9 cellular contexts compared by ENCODE assay signal in genomic region chr17:77002103-77003045, GRCh38.
DNase-seq lines count a peak whose midpoint lies in the region; ATAC-seq and TF ChIP-seq lines count a peak whose summit lies in the region.
"Had no signal": no experiment of that assay in that cellular context is flagged by ENCODE, and none has a peak within 500 bp of the region (broad histone marks: within the 10 kb centered on the region; RNA-seq: fewer than 3 reads in every experiment).

No MANE protein-coding gene starts in this region.

- TF ChIP-seq CTCF in choroid plexus epithelial cell (conservative IDR thresholded peaks at IDR 0.05; ENCODE audit: low read depth, low read length) (no peak), ascending aorta (IDR thresholded peaks at IDR 0.05) (no peak), coronary artery (IDR thresholded peaks at IDR 0.05) (no peak)

- ATAC-seq in GM21367 (IDR thresholded peaks at IDR 0.05; ENCODE audit: unreplicated experiment), result no peak

- peaks cover 14% of the 10 kb centered on the region for H3K4me1 ChIP-seq in neuron (ENCODE audit: insufficient read depth, low read length)
- H3K4me1 ChIP-seq in ascending aorta, result no peaks in the 10 kb centered on the region

- DNase-seq in EL (peak; percentile 88), NCI-H774 (lab: John Stamatoyannopoulos, UW) (peak; percentile 38), choroid plexus epithelial cell (ENCODE audit: low read depth) (peak; percentile 55), ascending aorta (ENCODE audit: low spot score in 2 of 2) (no peak), NCI-H1930 (lab: John Stamatoyannopoulos, UW) (no peak), coronary artery (ENCODE audit: low spot score) (no peak)
- DNase-seq: anterior cingulate cortex had no signal

- H3K36me3 ChIP-seq in neuron (ENCODE audit: insufficient read depth, low read length) (no peaks in the 10 kb centered on the region), ascending aorta (no peaks in the 10 kb centered on the region)

- no peaks in the 10 kb centered on the region for H3K27me3 ChIP-seq in neuron (ENCODE audit: insufficient read depth, low read length)
- no peaks in the 10 kb centered on the region for H3K27me3 ChIP-seq in ascending aorta

- peak overlapping the region; percentile 7 for H2AFZ ChIP-seq in neuron (ENCODE audit: low read depth, low read length)

- no peak overlapping the region for H3K4me3 ChIP-seq in choroid plexus epithelial cell (ENCODE audit: low read depth, low read length)
- H3K4me3 ChIP-seq in neuron (ENCODE audit: low read length), result no peak overlapping the region
- H3K4me3 ChIP-seq in ascending aorta, result no peak overlapping the region
- no peak overlapping the region for H3K4me3 ChIP-seq in coronary artery

- intact Hi-C loops in ascending aorta (cut with DNase I), result no loop called here

- H3K27ac ChIP-seq in ascending aorta, result no peak overlapping the region
- no peak overlapping the region for H3K27ac ChIP-seq in coronary artery

- H3K9me3 ChIP-seq in neuron (ENCODE audit: low read length) (no peaks in the 10 kb centered on the region), ascending aorta (no peaks in the 10 kb centered on the region)

Comparison
In these comparisons a context has a peak if more than half of its experiments do, and no peak if none do; other contexts are left out.
1. DNase-seq: peak in EL (single experiment), NCI-H774 (single experiment) and choroid plexus epithelial cell (single experiment); none in ascending aorta (0 of 2), NCI-H1930 (0 of 2) and coronary artery (single experiment).